ENCODE assay signal across 1 cellular context in the genomic region with DNA sequence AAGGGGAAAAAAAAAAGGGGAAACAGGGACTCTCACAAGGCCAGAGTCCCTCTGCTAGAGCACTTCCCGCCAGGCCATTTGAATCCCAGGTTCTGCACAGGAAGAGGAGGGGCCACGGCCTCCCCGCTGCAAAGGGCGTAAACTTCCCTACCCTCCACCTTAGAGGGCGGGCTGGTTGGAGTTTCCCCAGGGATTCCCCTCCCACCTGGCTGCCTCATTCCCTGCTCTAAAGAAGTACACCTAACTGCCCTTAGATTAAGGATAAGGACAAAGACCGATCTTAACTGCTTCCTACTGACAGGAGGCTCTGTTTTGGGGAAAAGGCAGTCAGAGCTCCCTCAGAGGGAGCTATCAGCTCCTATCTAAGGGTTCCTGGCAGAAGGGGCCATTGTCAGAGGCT.
TF ChIP-seq lines count a peak whose summit lies in the region.

No MANE protein-coding gene starts in this region.

TF ChIP-seq in HepG2, 621 proteins besides CTCF, POLR2A, EP300 and RAD21 (continued from another document):
- TF ChIP-seq ZNF33A (CRISPR knock-in tag; IDR thresholded peaks at IDR 0.05; ENCODE audit: borderline replicate concordance) (no peak), ZNF556 (CRISPR knock-in tag; IDR thresholded peaks at IDR 0.05; ENCODE audit: borderline replicate concordance) (no peak), ZNF256 (CRISPR knock-in tag; conservative IDR thresholded peaks at IDR 0.05) (no peak)
